ENCODE assay signal across 8 cellular contexts in the genomic region with DNA sequence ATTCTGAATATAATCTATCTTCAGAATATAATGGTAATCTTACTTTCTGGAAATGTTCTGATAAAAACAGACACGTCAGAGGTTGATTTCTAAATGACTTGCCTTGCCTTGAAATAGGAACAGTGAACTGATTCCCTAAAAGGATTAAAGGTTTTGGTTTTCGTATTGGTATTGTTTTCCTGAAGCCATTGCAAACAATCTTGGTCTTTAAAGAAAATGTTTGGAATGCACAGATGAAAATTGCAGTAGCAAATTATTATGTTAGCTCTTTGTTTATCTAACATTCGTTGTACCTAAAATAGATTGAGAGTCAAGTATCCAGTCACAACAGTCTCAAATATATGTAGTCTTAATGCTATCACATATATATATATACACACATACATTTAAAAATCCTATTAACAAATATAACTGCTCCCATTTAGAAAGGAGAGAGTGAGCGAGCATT. TPM values are rescaled to one million over a fixed set of nuclear protein-coding genes. Genes with fewer than 3 reads are reported as not detected.
DNase-seq lines count a peak whose midpoint lies in the region; ATAC-seq, FAIRE-seq and TF ChIP-seq lines count a peak whose summit lies in the region.

No MANE protein-coding gene starts in this region.

- H3K36me3 ChIP-seq in small intestine (ENCODE audit: control insufficient read depth in 2 of 2, insufficient read depth in 2 of 2, low read length in 2 of 2): peaks cover 0 to 2% of the 10 kb centered on the region in 2 donors

- CTCF ChIA-PET in activated CD8-positive, alpha-beta T cell treated with anti-CD3 and anti-CD28 coated beads for 36 hours (lab: Charles Lee): interaction anchor here (0.7 to 2.2 kb wide), 10 partner anchors 10 to 296 kb away, joined by 3 to 18 read pairs (median 4); partner anchors contain the start of gene MED4

- H3K27ac Mint-ChIP-seq in activated CD8-positive, alpha-beta T cell treated with anti-CD3 and anti-CD28 coated beads for 36 hours: peak overlapping the region; percentile 69

- peak overlapping the region; percentile 88 for H3K4me3 Mint-ChIP-seq in activated CD8-positive, alpha-beta T cell treated with anti-CD3 and anti-CD28 coated beads for 36 hours

- POLR2A ChIA-PET in activated CD8-positive, alpha-beta T cell treated with anti-CD3 and anti-CD28 coated beads for 36 hours (lab: Charles Lee): interaction anchor here (0.7 to 1.8 kb wide), 7 partner anchors 9 to 117 kb away, joined by 3 to 12 read pairs (median 3); no protein-coding TSS in a partner anchor

- no peaks in the 10 kb centered on the region for H3K27me3 Mint-ChIP-seq in activated CD8-positive, alpha-beta T cell treated with anti-CD3 and anti-CD28 coated beads for 36 hours

- 3% methylated on average over 4 of the region's 4 CpGs for WGBS in small intestine, 3 donors

- no peaks in the 10 kb centered on the region for H3K9me3 Mint-ChIP-seq in activated CD8-positive, alpha-beta T cell treated with anti-CD3 and anti-CD28 coated beads for 36 hours

- no peaks in the 10 kb centered on the region for H3K27me3 ChIP-seq in small intestine (ENCODE audit: control insufficient read depth in 2 of 2, insufficient read depth in 2 of 2, low read length in 2 of 2)

- H3K4me1 ChIP-seq in small intestine (ENCODE audit: control insufficient read depth in 2 of 2, insufficient read depth in 1 of 2, low read depth in 1 of 2, low read length in 1 of 2): peaks cover 3 to 12% of the 10 kb centered on the region in 2 donors

- peak overlapping the region; percentile 39 to 64 for H3K27ac ChIP-seq in small intestine (ENCODE audit: low read depth in 1 of 2, low read length in 1 of 2)

- H3K9me3 ChIP-seq in small intestine (ENCODE audit: control insufficient read depth, low read depth): no peaks in the 10 kb centered on the region

- DNase-seq in HT-29 (ENCODE audit: low spot score) (peak; percentile 23), globus pallidus (ENCODE audit: low spot score) (peak; percentile 54), small intestine (no peak), dedifferentiated amniotic fluid mesenchymal stem cell (ENCODE audit: extremely low spot score) (no peak)
- no peak for DNase-seq in activated CD8-positive, alpha-beta T cell treated with anti-CD3 and anti-CD28 coated beads for 36 hours

- intact Hi-C loops in activated CD8-positive, alpha-beta T cell treated with anti-CD3 and anti-CD28 coated beads for 36 hours (cut with micrococcal nuclease): loop anchor here (5.0 to 10.0 kb wide), 4 partner anchors 68 to 270 kb away; partner anchors contain the start of gene RB1

- ATAC-seq in activated CD8-positive, alpha-beta T cell treated with anti-CD3 and anti-CD28 coated beads for 36 hours: no peak
- ATAC-seq in HG02571 (IDR thresholded peaks at IDR 0.05; ENCODE audit: unreplicated experiment) (no peak), HG03520 (IDR thresholded peaks at IDR 0.05; ENCODE audit: unreplicated experiment) (no peak), HG03378 (IDR thresholded peaks at IDR 0.05; ENCODE audit: unreplicated experiment) (no peak)

- no peak for FAIRE-seq in small intestine (lab: Jason Lieb, UNC)

- peaks cover 60% of the 10 kb centered on the region for H3K4me1 Mint-ChIP-seq in activated CD8-positive, alpha-beta T cell treated with anti-CD3 and anti-CD28 coated beads for 36 hours (ENCODE audit: low read depth)

- no peaks in the 10 kb centered on the region for H3K36me3 Mint-ChIP-seq in activated CD8-positive, alpha-beta T cell treated with anti-CD3 and anti-CD28 coated beads for 36 hours (ENCODE audit: low read depth)

- peak overlapping the region in 1 of 2 donors; percentile 54 for H3K4me3 ChIP-seq in small intestine (ENCODE audit: low read depth in 1 of 2, low read length in 2 of 2)

- TF ChIP-seq CTCF in activated CD8-positive, alpha-beta T cell treated with anti-CD3 and anti-CD28 coated beads for 36 hours (IDR thresholded peaks at IDR 0.05): no peak

RNA-seq across cellular contexts. Expression of gene ITM2B, which starts 1.7 kb away (rescaled TPM):
- total RNA-seq in HT-29 (2014; rRNA removed; shearing (Covaris generic)): 175 and 177 TPM in 2 replicates
- total RNA-seq in activated CD8-positive, alpha-beta T cell treated with anti-CD3 and anti-CD28 coated beads for 36 hours: 10 to 100 TPM; 85.5 to 91.2 TPM
- 100 to 1,000 TPM; 288 to 437 (median 349) TPM for polyA plus RNA-seq in small intestine

Comparison
In these comparisons a context has a peak if more than half of its experiments do, and no peak if none do; other contexts are left out.
1. DNase-seq: peak in HT-29 (single experiment) and globus pallidus (single experiment); none in activated CD8-positive, alpha-beta T cell treated with anti-CD3 and anti-CD28 coated beads for 36 hours (single experiment), small intestine (single experiment) and dedifferentiated amniotic fluid mesenchymal stem cell (single experiment).